20 cellular contexts compared by ENCODE assay signal in genomic region chr6:144536079-144536478, GRCh38.
DNase-seq lines count a peak whose midpoint lies in the region; ATAC-seq, FAIRE-seq and TF ChIP-seq lines count a peak whose summit lies in the region.
"Had no signal": no experiment of that assay in that cellular context is flagged by ENCODE, and none has a peak within 500 bp of the region (broad histone marks: within the 10 kb centered on the region; RNA-seq: fewer than 3 reads in every experiment).

No MANE protein-coding gene starts in this region.

- no peak overlapping the region for H2AFZ ChIP-seq in GM12878 (ENCODE audit: control insufficient read depth, low read depth, low read length)

- H3K27ac ChIP-seq in GM12878 (ENCODE audit: control insufficient read depth, insufficient read depth) (no peak overlapping the region), heart right ventricle (no peak overlapping the region)

- intact Hi-C loops in GM12878 (cut with micrococcal nuclease; ENCODE audit: unreplicated experiment): no loop called here
- intact Hi-C loops in heart right ventricle (cut with DNase I): no loop called here

- no peak for TF ChIP-seq EP300 in GM12878 (IDR thresholded peaks at IDR 0.05; ENCODE audit: borderline replicate concordance in 1 of 2, control insufficient read depth in 1 of 2, low read depth in 2 of 2, low read length in 2 of 2)

- RAD21 ChIA-PET in GM12878 (lab: Charles Lee; ENCODE audit: unreplicated experiment): no interaction called here

- no peak overlapping the region for H3K4me2 ChIP-seq in GM12878 (ENCODE audit: control insufficient read depth, insufficient read depth)

- ATAC-seq in GM18519 (IDR thresholded peaks at IDR 0.05; ENCODE audit: low FRiP score, unreplicated experiment) (peak; percentile 52), GM18868 (IDR thresholded peaks at IDR 0.05; ENCODE audit: unreplicated experiment) (peak; percentile 65), GM12878 (peak; percentile 60), GM19467 (IDR thresholded peaks at IDR 0.05; ENCODE audit: unreplicated experiment) (no peak), heart right ventricle (no peak)
- peak; percentile 40 for ATAC-seq in stimulated activated effector memory CD8-positive, alpha-beta T cell treated with anti-CD3 and anti-CD28 coated beads, Interleukin-12 subunit alpha, Interleukin-12 subunit beta, amount 100 ng/mL, for 72 hours
- ATAC-seq: HCT116 had no signal

- H3K9me3 Mint-ChIP-seq in stimulated activated effector memory CD8-positive, alpha-beta T cell treated with anti-CD3 and anti-CD28 coated beads, Interleukin-12 subunit alpha, Interleukin-12 subunit beta, amount 100 ng/mL, for 72 hours: no peaks in the 10 kb centered on the region
- H3K9me3 Mint-ChIP-seq: CD4-positive, CD25-positive, alpha-beta regulatory T cell; CD8-positive, alpha-beta memory T cell; HFFc6 had no signal

- no peak overlapping the region for H3K9ac ChIP-seq in GM12878 (ENCODE audit: control insufficient read depth, insufficient read depth, low read length)

- H3K4me1 ChIP-seq in GM12878 (ENCODE audit: control insufficient read depth, insufficient read depth, low read length) (no peaks in the 10 kb centered on the region), heart right ventricle (peaks cover 0 to 13% (median 0%) of the 10 kb centered on the region in 9 donors)
- H3K4me1 ChIP-seq: BE2C had no signal

- H3K9me3 ChIP-seq in GM12878 (replicated peaks; ENCODE audit: control insufficient read depth, insufficient read depth, low read length) (peaks cover 3% of the 10 kb centered on the region; the same call in 1 of the 3 replicates), heart right ventricle (no peaks in the 10 kb centered on the region)
- H3K9me3 ChIP-seq: BE2C had no signal

- H3K36me3 Mint-ChIP-seq in stimulated activated effector memory CD8-positive, alpha-beta T cell treated with anti-CD3 and anti-CD28 coated beads, Interleukin-12 subunit alpha, Interleukin-12 subunit beta, amount 100 ng/mL, for 72 hours: peaks cover 70% of the 10 kb centered on the region

- H3K4me3 Mint-ChIP-seq in stimulated activated effector memory CD8-positive, alpha-beta T cell treated with anti-CD3 and anti-CD28 coated beads, Interleukin-12 subunit alpha, Interleukin-12 subunit beta, amount 100 ng/mL, for 72 hours: no peak overlapping the region
- H3K4me3 Mint-ChIP-seq: CD4-positive, CD25-positive, alpha-beta regulatory T cell; CD8-positive, alpha-beta memory T cell; HFFc6 had no signal

- TF ChIP-seq CTCF in GM12878 (IDR thresholded peaks at IDR 0.05 in 2 of 3, conservative IDR thresholded peaks at IDR 0.05 in 1 of 3; ENCODE audit: control insufficient read depth in 2 of 3, extremely low read depth in 1 of 3, insufficient read depth in 1 of 3, low read depth in 3 of 3, low read length in 3 of 3) (no peak), heart right ventricle (IDR thresholded peaks at IDR 0.05) (no peak)

- H3K27me3 ChIP-seq in GM12878 (replicated peaks in 1 of 2; ENCODE audit: control insufficient read depth in 2 of 2, insufficient read depth in 2 of 2, low read length in 1 of 2) (no peaks in the 10 kb centered on the region), heart right ventricle (no peaks in the 10 kb centered on the region)
- H3K27me3 ChIP-seq: BE2C had no signal

- H3K27ac Mint-ChIP-seq in stimulated activated effector memory CD8-positive, alpha-beta T cell treated with anti-CD3 and anti-CD28 coated beads, Interleukin-12 subunit alpha, Interleukin-12 subunit beta, amount 100 ng/mL, for 72 hours: peak overlapping the region; percentile 56
- H3K27ac Mint-ChIP-seq: HFFc6 had no signal

- H3K4me3 ChIP-seq in GM12878: no peak overlapping the region
- no peak overlapping the region for H3K4me3 ChIP-seq in heart right ventricle

- POLR2A ChIA-PET in GM12878 (lab: Charles Lee): no interaction called here

- in situ Hi-C loops in GM12878 (cut with MboI): no loop called here

- no peaks in the 10 kb centered on the region for H3K79me2 ChIP-seq in GM12878 (ENCODE audit: control insufficient read depth, insufficient read depth, low read length)

- 0% methylated on average over 1 of the region's 1 CpG for WGBS in GM12878 (ENCODE audit: insufficient coverage, insufficient replicate concordance, low lambda C conversion rate, missing lambda C conversion rate)
- 79 to 85% methylated on average over 1 of the region's 1 CpG for whole genome bisulfite sequencing in heart right ventricle, 2 donors

- no TSS peak for BruUV-seq in GM12878 (replicated peaks; lab: Mats Ljungman, UMichigan)

- SMC1A ChIA-PET in GM12878 (lab: Charles Lee; ENCODE audit: uncharacterized antibody, unreplicated experiment): interaction anchor here (1.1 to 1.8 kb wide), 3 partner anchors 9 to 42 kb away, joined by 3 to 4 read pairs (median 3); no protein-coding TSS in a partner anchor

- no peaks in the 10 kb centered on the region for H4K20me1 ChIP-seq in GM12878 (ENCODE audit: control insufficient read depth, insufficient read depth)

- H3K36me3 ChIP-seq in GM12878 (ENCODE audit: control insufficient read depth in 2 of 2, insufficient read depth in 2 of 2, low read length in 1 of 2) (peaks cover 0 to 6% of the 10 kb centered on the region in 2 experiments; a peak in 3 of 4 replicates), heart right ventricle (peaks cover 0 to 92% (median 26%) of the 10 kb centered on the region in 9 donors)
- H3K36me3 ChIP-seq: BE2C had no signal

- peaks cover 7% of the 10 kb centered on the region for H3K4me1 Mint-ChIP-seq in stimulated activated effector memory CD8-positive, alpha-beta T cell treated with anti-CD3 and anti-CD28 coated beads, Interleukin-12 subunit alpha, Interleukin-12 subunit beta, amount 100 ng/mL, for 72 hours

- DNase-seq in GM12878 (ENCODE audit: low read depth, low spot score): no peak
- DNase-seq in stimulated activated effector memory CD8-positive, alpha-beta T cell treated with anti-CD3 and anti-CD28 coated beads, Interleukin-12 subunit alpha, Interleukin-12 subunit beta, amount 100 ng/mL, for 72 hours (ENCODE audit: low spot score in 2 of 2): no peak
- no peak for DNase-seq in NOMO-1 (lab: John Stamatoyannopoulos, UW; ENCODE audit: unreplicated experiment in 2 of 2)
- no peak for DNase-seq in heart right ventricle
- DNase-seq: ACHN; BE2C; C1 segment of cervical spinal cord; CD4-positive, CD25-positive, alpha-beta regulatory T cell; CD8-positive, alpha-beta memory T cell; COR-L47; DMS 273 treated with DMSO at 0.1 percent for 48 hours; GOT3; H7; HFFc6; KG1 had no signal

- TF ChIP-seq POLR2A in GM12878 (IDR thresholded peaks at IDR 0.05; ENCODE audit: low read depth, low read length): no peak

- no peak for TF ChIP-seq RAD21 in GM12878 (IDR thresholded peaks at IDR 0.05; ENCODE audit: insufficient read depth, low read depth, low read length)

- no peak for FAIRE-seq in GM12878 (lab: Jason Lieb, UNC)
- FAIRE-seq: G401.6 had no signal

- CTCF ChIA-PET in GM12878 (lab: Yijun Ruan, JAX): no interaction called here

TF ChIP-seq in GM12878, 131 proteins besides CTCF, POLR2A, EP300 and RAD21:
- TF ChIP-seq BCL11A (IDR thresholded peaks at IDR 0.05; ENCODE audit: low read depth, low read length) (0 out of 2 replicates have a peak, but pooled peaks have one; percentile 1), ATF2 (IDR thresholded peaks at IDR 0.05; ENCODE audit: low read length) (peak; percentile 71), MEF2B (IDR thresholded peaks at IDR 0.05; ENCODE audit: partially characterized antibody, poor library complexity, severe bottlenecking) (peak; percentile 48), MEF2A (IDR thresholded peaks at IDR 0.05; ENCODE audit: insufficient read depth, low read depth, low read length) (0 out of 2 replicates have a peak, but pooled peaks have one; percentile 67), MTA2 (IDR thresholded peaks at IDR 0.05; ENCODE audit: low read depth) (peak; percentile 51), FOXM1 (IDR thresholded peaks at IDR 0.05; ENCODE audit: low read depth, low read length) (peak; percentile 77; the same call in 1 of the 2 replicates), RELB (IDR thresholded peaks at IDR 0.05; ENCODE audit: low read depth) (0 out of 2 replicates have a peak, but pooled peaks have one; percentile 15), NFIC (IDR thresholded peaks at IDR 0.05; ENCODE audit: low read depth, low read length) (peak; percentile 85; the same call in 1 of the 2 replicates), ASH2L (IDR thresholded peaks at IDR 0.05; ENCODE audit: borderline replicate concordance, low read depth) (no peak), CEBPB (IDR thresholded peaks at IDR 0.05; ENCODE audit: borderline replicate concordance in 1 of 2, low read depth in 2 of 2, low read length in 2 of 2) (0 out of 4 replicates have a peak, but pooled peaks of 1 of the 2 experiments have one; percentile 36), HCFC1 (IDR thresholded peaks at IDR 0.05; ENCODE audit: low read length) (no peak), JUNB (IDR thresholded peaks at IDR 0.05) (peak; percentile 88), RUNX3 (IDR thresholded peaks at IDR 0.05; ENCODE audit: low read length) (no peak), WRNIP1 (IDR thresholded peaks at IDR 0.05; ENCODE audit: borderline replicate concordance, low read depth, low read length) (no peak)

Comparison
In these comparisons a context has a peak if more than half of its experiments do, and no peak if none do; other contexts are left out.
1. ATAC-seq: peak in GM18519 (single experiment), GM18868 (single experiment), GM12878 (single experiment) and stimulated activated effector memory CD8-positive, alpha-beta T cell treated with anti-CD3 and anti-CD28 coated beads, Interleukin-12 subunit alpha, Interleukin-12 subunit beta, amount 100 ng/mL, for 72 hours (single experiment); none in GM19467 (single experiment) and heart right ventricle (0 of 8).